Comparison of ENCODE assay signal across 1 cellular context in genomic region chr3:9204253-9205005, GRCh38.
TF ChIP-seq lines count a peak whose summit lies in the region.

No MANE protein-coding gene starts in this region.

TF ChIP-seq in HepG2, 621 proteins besides CTCF, POLR2A, EP300 and RAD21 (continued from another document and continues in another):
- TF ChIP-seq, protein P1, sequence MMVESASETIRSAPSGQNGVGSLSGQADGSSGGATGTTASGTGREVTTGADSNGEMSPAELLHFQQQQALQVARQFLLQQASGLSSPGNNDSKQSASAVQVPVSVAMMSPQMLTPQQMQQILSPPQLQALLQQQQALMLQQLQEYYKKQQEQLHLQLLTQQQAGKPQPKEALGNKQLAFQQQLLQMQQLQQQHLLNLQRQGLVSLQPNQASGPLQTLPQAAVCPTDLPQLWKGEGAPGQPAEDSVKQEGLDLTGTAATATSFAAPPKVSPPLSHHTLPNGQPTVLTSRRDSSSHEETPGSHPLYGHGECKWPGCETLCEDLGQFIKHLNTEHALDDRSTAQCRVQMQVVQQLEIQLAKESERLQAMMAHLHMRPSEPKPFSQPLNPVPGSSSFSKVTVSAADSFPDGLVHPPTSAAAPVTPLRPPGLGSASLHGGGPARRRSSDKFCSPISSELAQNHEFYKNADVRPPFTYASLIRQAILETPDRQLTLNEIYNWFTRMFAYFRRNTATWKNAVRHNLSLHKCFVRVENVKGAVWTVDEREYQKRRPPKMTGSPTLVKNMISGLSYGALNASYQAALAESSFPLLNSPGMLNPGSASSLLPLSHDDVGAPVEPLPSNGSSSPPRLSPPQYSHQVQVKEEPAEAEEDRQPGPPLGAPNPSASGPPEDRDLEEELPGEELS (CRISPR knock-in tag; IDR thresholded peaks at IDR 0.05), result peak; percentile 70
- no peak for TF ChIP-seq ZSCAN31 (CRISPR knock-in tag; IDR thresholded peaks at IDR 0.05; ENCODE audit: low read depth)
- TF ChIP-seq HMGA1 (CRISPR knock-in tag; conservative IDR thresholded peaks at IDR 0.05), result no peak
- no peak for TF ChIP-seq ZNF569 (CRISPR knock-in tag; IDR thresholded peaks at IDR 0.05; ENCODE audit: borderline replicate concordance)
- no peak for TF ChIP-seq ZNF496 (CRISPR knock-in tag; IDR thresholded peaks at IDR 0.05; ENCODE audit: insufficient replicate concordance)
- TF ChIP-seq MAFF (IDR thresholded peaks at IDR 0.05; ENCODE audit: low read depth, low read length), result no peak
- TF ChIP-seq ZNF224 (CRISPR knock-in tag; IDR thresholded peaks at IDR 0.05), result peak; percentile 48; the same call in 1 of the 2 replicates
- TF ChIP-seq SKI (IDR thresholded peaks at IDR 0.05; ENCODE audit: partially characterized antibody), result peak; percentile 41
- TF ChIP-seq ZNF740 (CRISPR knock-in tag; IDR thresholded peaks at IDR 0.05), result 0 out of 2 replicates have a peak, but pooled peaks have one; percentile 21
- TF ChIP-seq ZNF331 (CRISPR knock-in tag; IDR thresholded peaks at IDR 0.05), result peak; percentile 62; the same call in 1 of the 2 replicates
- TF ChIP-seq CBX1 (IDR thresholded peaks at IDR 0.05; ENCODE audit: low read depth), result no peak
- no peak for TF ChIP-seq HDAC6 (IDR thresholded peaks at IDR 0.05; ENCODE audit: low read depth, low read length)
- no peak for TF ChIP-seq ZNF121 (CRISPR knock-in tag; IDR thresholded peaks at IDR 0.05)
- TF ChIP-seq MNT (IDR thresholded peaks at IDR 0.05), result no peak
- TF ChIP-seq ZBTB3 (CRISPR knock-in tag; IDR thresholded peaks at IDR 0.05; ENCODE audit: borderline replicate concordance, low read depth), result no peak
- no peak for TF ChIP-seq ZNF841 (CRISPR knock-in tag; IDR thresholded peaks at IDR 0.05; ENCODE audit: borderline replicate concordance)
- no peak for TF ChIP-seq MAFG (CRISPR knock-in tag; IDR thresholded peaks at IDR 0.05)
- TF ChIP-seq ZNF451 (CRISPR knock-in tag; IDR thresholded peaks at IDR 0.05), result no peak
- no peak for TF ChIP-seq ZNF382 (CRISPR knock-in tag; IDR thresholded peaks at IDR 0.05; ENCODE audit: borderline replicate concordance)
- TF ChIP-seq ZNF136 (CRISPR knock-in tag; IDR thresholded peaks at IDR 0.05; ENCODE audit: low read depth), result no peak
- TF ChIP-seq NONO (IDR thresholded peaks at IDR 0.05), result no peak
- TF ChIP-seq NONO (CRISPR knock-in tag; conservative IDR thresholded peaks at IDR 0.05), result no peak; the same call in 1 of the 2 replicates
- TF ChIP-seq ZSCAN20 (CRISPR knock-in tag; IDR thresholded peaks at IDR 0.05; ENCODE audit: borderline replicate concordance), result no peak
- no peak for TF ChIP-seq MAFK (conservative IDR thresholded peaks at IDR 0.05 in 1 of 2, IDR thresholded peaks at IDR 0.05 in 1 of 2; ENCODE audit: low read length in 2 of 2)
- TF ChIP-seq GRHL1 (CRISPR knock-in tag; conservative IDR thresholded peaks at IDR 0.05), result no peak
- TF ChIP-seq ZNF274 (CRISPR knock-in tag; IDR thresholded peaks at IDR 0.05), result no peak
- TF ChIP-seq POLR2AphosphoS2 (IDR thresholded peaks at IDR 0.05; ENCODE audit: low read depth, low read length), result no peak
- TF ChIP-seq, protein P2, sequence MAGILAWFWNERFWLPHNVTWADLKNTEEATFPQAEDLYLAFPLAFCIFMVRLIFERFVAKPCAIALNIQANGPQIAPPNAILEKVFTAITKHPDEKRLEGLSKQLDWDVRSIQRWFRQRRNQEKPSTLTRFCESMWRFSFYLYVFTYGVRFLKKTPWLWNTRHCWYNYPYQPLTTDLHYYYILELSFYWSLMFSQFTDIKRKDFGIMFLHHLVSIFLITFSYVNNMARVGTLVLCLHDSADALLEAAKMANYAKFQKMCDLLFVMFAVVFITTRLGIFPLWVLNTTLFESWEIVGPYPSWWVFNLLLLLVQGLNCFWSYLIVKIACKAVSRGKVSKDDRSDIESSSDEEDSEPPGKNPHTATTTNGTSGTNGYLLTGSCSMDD (CRISPR knock-in tag; IDR thresholded peaks at IDR 0.05), result no peak
- TF ChIP-seq ZNF329 (CRISPR knock-in tag; IDR thresholded peaks at IDR 0.05; ENCODE audit: low read depth), result no peak
- TF ChIP-seq TP53 (CRISPR knock-in tag; conservative IDR thresholded peaks at IDR 0.05), result no peak
- no peak for TF ChIP-seq GPBP1L1 (CRISPR knock-in tag; IDR thresholded peaks at IDR 0.05)
- no peak for TF ChIP-seq ZSCAN12 (CRISPR knock-in tag; IDR thresholded peaks at IDR 0.05)
- 0 out of 2 replicates have a peak, but pooled peaks have one; percentile 32 for TF ChIP-seq SNAI1 (CRISPR knock-in tag; IDR thresholded peaks at IDR 0.05; ENCODE audit: borderline replicate concordance)
- TF ChIP-seq, protein P3, sequence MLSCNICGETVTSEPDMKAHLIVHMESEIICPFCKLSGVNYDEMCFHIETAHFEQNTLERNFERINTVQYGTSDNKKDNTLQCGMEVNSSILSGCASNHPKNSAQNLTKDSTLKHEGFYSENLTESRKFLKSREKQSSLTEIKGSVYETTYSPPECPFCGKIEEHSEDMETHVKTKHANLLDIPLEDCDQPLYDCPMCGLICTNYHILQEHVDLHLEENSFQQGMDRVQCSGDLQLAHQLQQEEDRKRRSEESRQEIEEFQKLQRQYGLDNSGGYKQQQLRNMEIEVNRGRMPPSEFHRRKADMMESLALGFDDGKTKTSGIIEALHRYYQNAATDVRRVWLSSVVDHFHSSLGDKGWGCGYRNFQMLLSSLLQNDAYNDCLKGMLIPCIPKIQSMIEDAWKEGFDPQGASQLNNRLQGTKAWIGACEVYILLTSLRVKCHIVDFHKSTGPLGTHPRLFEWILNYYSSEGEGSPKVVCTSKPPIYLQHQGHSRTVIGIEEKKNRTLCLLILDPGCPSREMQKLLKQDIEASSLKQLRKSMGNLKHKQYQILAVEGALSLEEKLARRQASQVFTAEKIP (CRISPR knock-in tag; IDR thresholded peaks at IDR 0.05; ENCODE audit: borderline replicate concordance), result no peak
- TF ChIP-seq ZBTB8A (CRISPR knock-in tag; IDR thresholded peaks at IDR 0.05; ENCODE audit: borderline replicate concordance, low read depth), result no peak
- peak; percentile 73 for TF ChIP-seq MED1 (CRISPR knock-in tag; IDR thresholded peaks at IDR 0.05)
- no peak for TF ChIP-seq ASH2L (IDR thresholded peaks at IDR 0.05; ENCODE audit: insufficient read length, low read depth, low read length)
- TF ChIP-seq HNF4A (CRISPR knock-in tag; IDR thresholded peaks at IDR 0.05), result peak; percentile 98
- no peak for TF ChIP-seq GLMP (CRISPR knock-in tag; IDR thresholded peaks at IDR 0.05; ENCODE audit: borderline replicate concordance)
- no peak for TF ChIP-seq ZNF83 (CRISPR knock-in tag; IDR thresholded peaks at IDR 0.05; ENCODE audit: borderline replicate concordance)
- TF ChIP-seq TCF12 (IDR thresholded peaks at IDR 0.05), result no peak
- TF ChIP-seq TCF12 (CRISPR knock-in tag; IDR thresholded peaks at IDR 0.05), result 0 out of 2 replicates have a peak, but pooled peaks have one; percentile 22
- peak; percentile 67; the same call in 1 of the 2 replicates for TF ChIP-seq SNAPC4 (CRISPR knock-in tag; IDR thresholded peaks at IDR 0.05)
- TF ChIP-seq, protein P4, sequence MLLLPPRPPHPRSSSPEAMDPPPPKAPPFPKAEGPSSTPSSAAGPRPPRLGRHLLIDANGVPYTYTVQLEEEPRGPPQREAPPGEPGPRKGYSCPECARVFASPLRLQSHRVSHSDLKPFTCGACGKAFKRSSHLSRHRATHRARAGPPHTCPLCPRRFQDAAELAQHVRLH (CRISPR knock-in tag; IDR thresholded peaks at IDR 0.05; ENCODE audit: borderline replicate concordance, low read depth), result no peak
- TF ChIP-seq IRX3 (CRISPR knock-in tag; IDR thresholded peaks at IDR 0.05; ENCODE audit: borderline replicate concordance, low read depth), result no peak
- TF ChIP-seq ZNF562 (CRISPR knock-in tag; IDR thresholded peaks at IDR 0.05; ENCODE audit: borderline replicate concordance), result no peak
- no peak for TF ChIP-seq CSRNP1 (CRISPR knock-in tag; IDR thresholded peaks at IDR 0.05)
